Comparison of ENCODE assay signal across 17 cellular contexts in the genomic region with DNA sequence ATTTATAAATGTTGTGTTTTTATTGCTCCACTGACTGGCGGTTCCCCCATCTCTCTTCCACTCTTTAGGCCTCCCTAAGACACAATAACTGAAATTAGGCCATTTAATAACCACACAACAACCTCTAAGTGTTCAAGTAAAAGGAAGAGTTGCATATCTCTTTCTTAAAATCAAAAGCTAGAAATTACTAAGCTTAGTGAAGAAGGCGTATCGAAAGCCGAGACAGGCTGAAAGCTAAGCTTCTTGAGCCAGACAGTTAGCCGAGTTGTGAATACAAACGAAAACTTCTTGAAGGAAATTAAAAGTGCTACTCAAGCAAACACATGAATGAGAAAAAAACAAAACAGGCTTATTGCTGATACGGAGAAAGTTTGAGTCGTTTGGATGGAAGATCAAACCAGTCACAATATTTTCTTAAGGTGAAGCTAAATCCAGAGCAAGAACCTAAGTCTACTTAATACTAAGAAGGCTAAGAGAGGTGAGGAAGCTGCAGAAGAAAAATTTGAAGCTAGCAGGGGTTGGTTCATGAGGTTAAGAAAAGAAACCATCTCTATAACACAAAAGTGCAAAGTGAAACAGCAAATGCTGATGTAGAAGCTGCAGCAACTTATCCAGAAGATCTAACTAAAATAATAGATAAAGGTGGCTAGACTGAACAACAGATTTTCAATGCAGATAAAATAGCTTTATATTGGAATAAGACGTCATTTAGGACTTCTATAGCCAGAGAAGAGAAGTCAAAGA.
"Had no signal": no experiment of that assay in that cellular context is flagged by ENCODE, and none has a peak within 500 bp of the region (broad histone marks: within the 10 kb centered on the region; RNA-seq: fewer than 3 reads in every experiment).

No MANE protein-coding gene starts in this region.

- H3K27ac Mint-ChIP-seq: activated CD4-positive, alpha-beta T cell treated with anti-CD3 and anti-CD28 coated beads, Interleukin-2, amount 10 ng/mL, durations not matched to agents 7 days and 5 days; activated T-helper 2 cell treated with anti-CD3 and anti-CD28 coated beads, Interferon-gamma antibody, Interleukin-2, Interleukin-4, amounts not matched to agents 10 μg/mL and 5 μg/mL and 100 μg/mL, durations not matched to agents 14 hours and 24 hours and 36 hours had no signal

- H3K9me3 Mint-ChIP-seq: activated CD4-positive, alpha-beta T cell treated with anti-CD3 and anti-CD28 coated beads, Interleukin-2, amount 10 ng/mL, durations not matched to agents 7 days and 5 days; activated T-helper 2 cell treated with anti-CD3 and anti-CD28 coated beads, Interferon-gamma antibody, Interleukin-2, Interleukin-4, amounts not matched to agents 10 μg/mL and 5 μg/mL and 100 μg/mL, durations not matched to agents 14 hours and 24 hours and 36 hours; nephron progenitor cell had no signal

- H3K4me3 Mint-ChIP-seq: activated CD4-positive, alpha-beta T cell treated with anti-CD3 and anti-CD28 coated beads, Interleukin-2, amount 10 ng/mL, durations not matched to agents 7 days and 5 days; nephron progenitor cell had no signal

- ATAC-seq: foreskin keratinocyte, left lung, sciatic nerve had no signal

- DNase-seq: activated CD4-positive, alpha-beta T cell treated with anti-CD3 and anti-CD28 coated beads, Interleukin-2, amount 10 ng/mL, durations not matched to agents 7 days and 5 days; activated CD4-positive, CD25-positive, alpha-beta regulatory T cell; activated naive CD4-positive, alpha-beta T cell treated with anti-CD3 and anti-CD28 coated beads, Interleukin-2, amount 50 U/mL, for 16 hours; activated T-cell treated with anti-CD3 and anti-CD28 coated beads for 4 hours; adrenal gland; colonic mucosa; foreskin keratinocyte; left lung; mesenchymal stem cell; nephron progenitor cell; spleen; stimulated activated CD4-positive, alpha-beta T cell treated with anti-CD3 and anti-CD28 coated beads, Interleukin-1b, Interleukin-23, amount 100 ng/mL, for 48 hours; stimulated activated naive CD4-positive, alpha-beta T cell; substantia nigra; trophoblast cell had no signal

- H3K4me1 Mint-ChIP-seq: activated CD4-positive, alpha-beta T cell treated with anti-CD3 and anti-CD28 coated beads, Interleukin-2, amount 10 ng/mL, durations not matched to agents 7 days and 5 days; nephron progenitor cell had no signal
